Comparison of ENCODE assay signal across 8 cellular contexts in the genomic region with DNA sequence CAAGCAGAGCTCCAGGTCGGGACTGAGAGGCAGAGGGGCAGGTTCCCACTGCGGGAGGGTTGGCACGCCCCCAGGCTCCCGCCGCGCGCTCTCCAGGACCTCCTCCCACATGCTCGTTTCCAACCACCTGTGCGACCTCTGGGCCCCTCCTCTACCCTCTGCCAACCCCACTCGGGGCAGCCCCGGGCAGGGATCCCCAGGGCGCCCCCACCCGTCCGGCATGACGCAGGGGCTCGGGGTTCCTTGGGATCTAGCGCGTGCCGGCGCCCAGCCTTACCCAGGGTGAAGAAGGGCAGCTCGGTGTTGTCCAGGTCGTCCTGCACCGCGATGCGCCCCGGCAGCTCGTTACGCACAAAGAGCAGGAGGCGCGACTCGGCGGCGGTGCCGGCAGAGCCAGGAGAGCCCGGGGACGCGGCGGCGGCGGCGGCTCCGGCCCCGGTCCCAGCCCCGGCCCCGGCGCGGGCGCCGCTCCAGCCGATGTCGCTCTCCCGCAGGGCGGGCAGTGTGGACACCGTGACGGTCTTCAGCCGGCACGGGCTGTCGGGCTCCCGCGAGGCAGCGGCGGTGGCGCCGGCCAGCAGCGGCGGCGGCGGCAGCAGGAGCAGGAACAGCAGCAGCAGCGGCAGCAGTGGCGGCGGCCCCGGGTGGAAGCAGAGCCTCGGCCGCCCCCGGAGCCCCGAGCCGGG. TPM values are rescaled to one million over a fixed set of nuclear protein-coding genes. Genes with fewer than 3 reads are reported as not detected.
DNase-seq lines count a peak whose midpoint lies in the region; ATAC-seq, FAIRE-seq and TF ChIP-seq lines count a peak whose summit lies in the region.

No MANE protein-coding gene starts in this region.

- no peaks in the 10 kb centered on the region for H3K36me3 ChIP-seq in GM06990 (ENCODE audit: control insufficient read depth, insufficient read depth, low read length)
- H3K36me3 ChIP-seq in pancreas, result no peaks in the 10 kb centered on the region

- FAIRE-seq in pancreas (lab: Jason Lieb, UNC), result no peak

- DNase-seq in GM06990 (ENCODE audit: extremely low read depth, insufficient read length) (peak; percentile 9), NCI-H69 (lab: John Stamatoyannopoulos, UW) (peak; percentile 79), globus pallidus (ENCODE audit: low spot score) (peak; percentile 55), pancreas (peak in 5 of 6 donors; percentile 42 to 85 (median 61)), activated gamma-delta T cell (lab: John Stamatoyannopoulos, UW) (no peak), NCI-H2029 treated with DMSO at 0.1 percent for 48 hours (lab: John Stamatoyannopoulos, UW) (no peak), HUDEP-2 (lab: John Stamatoyannopoulos, UW; ENCODE audit: unreplicated experiment in 76 of 76) (no peak), MV-4-11 (lab: John Stamatoyannopoulos, UW) (no peak)

- ATAC-seq in pancreas, result peak; percentile 33 to 69 (median 52)

- TF ChIP-seq CTCF in GM06990 (IDR thresholded peaks at IDR 0.05; ENCODE audit: insufficient read depth, low read length, poor library complexity, severe bottlenecking), result peak; percentile 6
- TF ChIP-seq CTCF in pancreas (IDR thresholded peaks at IDR 0.05), result no peak

- H3K9me3 ChIP-seq in pancreas, result no peaks in the 10 kb centered on the region

- H3K27me3 ChIP-seq in GM06990 (replicated peaks; ENCODE audit: control insufficient read depth, insufficient read depth, low read length), result peaks cover 1% of the 10 kb centered on the region; the same call in 1 of the 2 replicates
- no peaks in the 10 kb centered on the region for H3K27me3 ChIP-seq in pancreas

- peaks cover 0 to 4% (median 4%) of the 10 kb centered on the region in 3 donors for H3K4me1 ChIP-seq in pancreas

- H3K27ac ChIP-seq in pancreas, result no peak overlapping the region

- WGBS in pancreas, 2 donors, result 0 to 1% methylated on average over 45 to 77 of the region's 77 CpGs

- intact Hi-C loops in pancreas (cut with DNase I), result loop anchor here in 1 of 3 donors (10.0 kb wide), 1 partner anchor 170 kb away; no protein-coding TSS in a partner anchor

- H3K4me3 ChIP-seq in GM06990 (replicated peaks; ENCODE audit: low read depth, low read length), result no peak overlapping the region
- peak overlapping the region; percentile 26 to 65 (median 50) for H3K4me3 ChIP-seq in pancreas

RNA-seq across cellular contexts. Expression of a gene that starts 0.5 kb away (rescaled TPM):
- total RNA-seq in pancreas, result 10 to 100 TPM in 1 of 6 donors, 1 to 10 TPM in 5; 3.1 to 11.9 (median 6.9) TPM
- 1 to 10 TPM; 1.3 to 2.6 TPM for polyA plus RNA-seq in pancreas

Comparison
In these comparisons a context has a peak if more than half of its experiments do, and no peak if none do; other contexts are left out.
1. DNase-seq: peak in GM06990 (single experiment), NCI-H69 (single experiment), globus pallidus (single experiment) and pancreas (5 of 6); none in activated gamma-delta T cell (single experiment), NCI-H2029 treated with DMSO at 0.1 percent for 48 hours (single experiment), HUDEP-2 (0 of 76) and MV-4-11 (single experiment).